1 cellular context compared by ENCODE assay signal in genomic region chr7:100148559-100149328, GRCh38.
TF ChIP-seq lines count a peak whose summit lies in the region.

TSS of gene LAMTOR4 (plus strand) at chr7:100148918. CDS start at chr7:100148973, 55 bp downstream.

TF ChIP-seq in GM23338, 12 proteins besides CTCF, POLR2A, EP300 and RAD21 (continued from another document):
- TF ChIP-seq ZNF462 (CRISPR knock-in tag; IDR thresholded peaks at IDR 0.05) (no peak), ZNF331 (CRISPR knock-in tag; IDR thresholded peaks at IDR 0.05; ENCODE audit: low read depth) (no peak), EZH2 (IDR thresholded peaks at IDR 0.05; ENCODE audit: low read depth, unreplicated experiment) (no peak), JUNB (IDR thresholded peaks at IDR 0.05; ENCODE audit: unreplicated experiment) (no peak), ETS1 (IDR thresholded peaks at IDR 0.05) (no peak; the same call in 1 of the 2 replicates)
